ENCODE assay signal across 9 cellular contexts in the genomic region with DNA sequence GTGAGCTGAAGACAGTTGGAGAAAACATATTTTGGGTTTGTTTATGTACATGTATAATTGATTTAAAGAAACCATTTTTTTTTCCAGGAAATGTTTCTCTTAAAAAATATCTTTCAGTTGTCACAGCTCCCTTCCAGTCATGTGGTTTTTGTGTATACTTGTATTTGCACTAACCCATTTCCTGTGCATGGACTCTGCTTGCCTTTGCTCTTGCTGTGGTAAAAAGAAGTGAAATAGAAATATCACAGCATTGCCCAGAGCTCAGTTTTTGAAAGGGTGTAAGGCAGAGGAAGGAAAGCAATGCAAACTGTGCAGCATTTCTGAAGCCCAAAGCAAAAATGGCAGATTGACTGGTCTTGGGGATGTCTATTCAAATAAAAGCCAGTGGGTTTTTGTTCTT. TPM values are rescaled to one million over a fixed set of nuclear protein-coding genes. Genes with fewer than 3 reads are reported as not detected.
DNase-seq lines count a peak whose midpoint lies in the region; ATAC-seq lines count a peak whose summit lies in the region.
"Had no signal": no experiment of that assay in that cellular context is flagged by ENCODE, and none has a peak within 500 bp of the region (broad histone marks: within the 10 kb centered on the region; RNA-seq: fewer than 3 reads in every experiment).

No MANE protein-coding gene starts in this region.

- ATAC-seq in GM18858 (IDR thresholded peaks at IDR 0.05; ENCODE audit: unreplicated experiment): peak; percentile 86
- ATAC-seq in GM21515 (IDR thresholded peaks at IDR 0.05; ENCODE audit: unreplicated experiment): peak; percentile 90
- peak; percentile 85 for ATAC-seq in HG03521 (IDR thresholded peaks at IDR 0.05; ENCODE audit: unreplicated experiment)
- ATAC-seq in esophagus mucosa: no peak
- ATAC-seq: right cardiac atrium had no signal

- DNase-seq in effector memory CD4-positive, alpha-beta T cell: no peak
- DNase-seq in DMS79 (lab: John Stamatoyannopoulos, UW) (no peak), middle frontal gyrus (ENCODE audit: extremely low spot score, low spot score) (no peak)
- no peak for DNase-seq in stimulated activated CD4-positive, alpha-beta T cell treated with anti-CD3 and anti-CD28 coated beads, Interleukin-2, amount 100 ng/mL, for 48 hours
- DNase-seq: right cardiac atrium had no signal

- H3K4me1 ChIP-seq in effector memory CD4-positive, alpha-beta T cell (ENCODE audit: control insufficient read depth, insufficient read depth, low read length, poor library complexity, severe bottlenecking): peaks cover 36% of the 10 kb centered on the region

- peak overlapping the region; percentile 34 for H3K27ac ChIP-seq in effector memory CD4-positive, alpha-beta T cell (ENCODE audit: insufficient read depth, low read length, poor library complexity, severe bottlenecking)

- no peaks in the 10 kb centered on the region for H3K27me3 ChIP-seq in effector memory CD4-positive, alpha-beta T cell (replicated peaks; ENCODE audit: control insufficient read depth, insufficient read depth, low read length, poor library complexity, severe bottlenecking)

- H3K9me3 ChIP-seq in effector memory CD4-positive, alpha-beta T cell (ENCODE audit: control insufficient read depth, low read length): no peaks in the 10 kb centered on the region

- no peaks in the 10 kb centered on the region for H3K36me3 ChIP-seq in effector memory CD4-positive, alpha-beta T cell (ENCODE audit: control insufficient read depth, insufficient read depth, low read length)

- no peak overlapping the region for H3K4me3 ChIP-seq in effector memory CD4-positive, alpha-beta T cell (ENCODE audit: insufficient read depth, low read depth, low read length, poor library complexity, severe bottlenecking)

RNA-seq across cellular contexts. Expression of gene DOCK10, which starts 10.4 kb away (rescaled TPM):
- total RNA-seq in esophagus mucosa: 6.7 TPM
